In genomic region chr19:11422163-11423068, GRCh38 we compare ENCODE assay signal across 8 cellular contexts. TPM values are rescaled to one million over a fixed set of nuclear protein-coding genes. Genes with fewer than 3 reads are reported as not detected.
DNase-seq lines count a peak whose midpoint lies in the region; ATAC-seq and TF ChIP-seq lines count a peak whose summit lies in the region.

No MANE protein-coding gene starts in this region.

- peaks cover 71% of the 10 kb centered on the region for H3K27me3 ChIP-seq in neutrophil
- H3K27me3 ChIP-seq in testis, result no peaks in the 10 kb centered on the region

- H3K36me3 ChIP-seq in neutrophil (no peaks in the 10 kb centered on the region), testis (ENCODE audit: low read depth, missing control alignments) (no peaks in the 10 kb centered on the region)

- peak; percentile 44 for ATAC-seq in GM19463 (IDR thresholded peaks at IDR 0.05; ENCODE audit: unreplicated experiment)

- TF ChIP-seq CTCF in fibroblast of pulmonary artery (IDR thresholded peaks at IDR 0.05; ENCODE audit: low read length, missing control alignments) (no peak), neutrophil (IDR thresholded peaks at IDR 0.05) (no peak), testis (IDR thresholded peaks at IDR 0.05) (no peak)

- no peaks in the 10 kb centered on the region for H3K9me3 ChIP-seq in neutrophil
- no peaks in the 10 kb centered on the region for H3K9me3 ChIP-seq in testis

- intact Hi-C loops in testis (cut with DNase I; ENCODE audit: low total_unique reads), result no loop called here

- H3K27ac ChIP-seq in neutrophil (no peak overlapping the region), testis (no peak overlapping the region)

- 2 to 6% methylated on average over 12 to 53 of the region's 56 CpGs for WGBS in testis, 2 donors

- TF ChIP-seq POLR2A in testis (IDR thresholded peaks at IDR 0.05), result no peak

- H3K4me3 ChIP-seq in fibroblast of pulmonary artery (replicated peaks; ENCODE audit: low read depth, low read length) (no peak overlapping the region), neutrophil (ENCODE audit: low read depth in 1 of 2, low read length in 1 of 2) (peak overlapping the region; percentile 23 to 25), testis (peak overlapping the region in 1 of 2 donors; percentile 11)

- DNase-seq in AG20443 (ENCODE audit: low spot score) (peak; percentile 81), NCI-H146 (lab: John Stamatoyannopoulos, UW) (peak; percentile 89), fibroblast of pulmonary artery (ENCODE audit: low read depth) (peak; percentile 61), testis (peak; percentile 63), NCI-H510A (lab: John Stamatoyannopoulos, UW) (no peak)
- DNase-seq in activated T-cell treated with anti-CD3 and anti-CD28 coated beads, Interleukin-2, amount 50 U/mL, for 1 hour, result peak; percentile 59

- H3K4me1 ChIP-seq in neutrophil (ENCODE audit: control insufficient read depth in 1 of 2, insufficient read depth in 1 of 2, low read depth in 1 of 2, low read length in 1 of 2) (peaks cover 25 to 38% of the 10 kb centered on the region in 2 experiments), testis (peaks cover 25% of the 10 kb centered on the region)

RNA-seq across cellular contexts. Expression of gene RGL3, which starts 3.3 kb away (rescaled TPM):
- total RNA-seq in testis, result 1 to 10 TPM; 3.1 to 3.6 TPM
- polyA plus RNA-seq in testis (ENCODE audit: insufficient read depth, low read depth, low replicate concordance), result 5.5 TPM

RNA-seq across cellular contexts. Expression of gene ODAD3, which starts 12.5 kb away (rescaled TPM):
- total RNA-seq in testis, result 10 to 100 TPM in 1 of 2 donors, 1 to 10 TPM in 1; 9.7 to 14.8 TPM
- 18.3 TPM for polyA plus RNA-seq in testis (ENCODE audit: insufficient read depth, low read depth, low replicate concordance)

RNA-seq across cellular contexts. Expression of gene PRKCSH, which starts 13.0 kb away (rescaled TPM):
- 100 to 1,000 TPM; 214 to 256 TPM for total RNA-seq in testis
- polyA plus RNA-seq in testis (ENCODE audit: insufficient read depth, low read depth, low replicate concordance), result 266 TPM

RNA-seq across cellular contexts. Expression of gene EPOR, which starts 38.3 kb away (rescaled TPM):
- 1 to 10 TPM; 5.7 to 7.6 TPM for total RNA-seq in testis
- 4.3 TPM for polyA plus RNA-seq in testis (ENCODE audit: insufficient read depth, low read depth, low replicate concordance)

RNA-seq across cellular contexts. Expression of gene SWSAP1, which starts 48.0 kb away (rescaled TPM):
- total RNA-seq in testis, result 1 to 10 TPM; 6.5 to 7.0 TPM
- polyA plus RNA-seq in testis (ENCODE audit: insufficient read depth, low read depth, low replicate concordance), result 4.9 TPM
